Comparison of ENCODE assay signal across 8 cellular contexts in the genomic region with DNA sequence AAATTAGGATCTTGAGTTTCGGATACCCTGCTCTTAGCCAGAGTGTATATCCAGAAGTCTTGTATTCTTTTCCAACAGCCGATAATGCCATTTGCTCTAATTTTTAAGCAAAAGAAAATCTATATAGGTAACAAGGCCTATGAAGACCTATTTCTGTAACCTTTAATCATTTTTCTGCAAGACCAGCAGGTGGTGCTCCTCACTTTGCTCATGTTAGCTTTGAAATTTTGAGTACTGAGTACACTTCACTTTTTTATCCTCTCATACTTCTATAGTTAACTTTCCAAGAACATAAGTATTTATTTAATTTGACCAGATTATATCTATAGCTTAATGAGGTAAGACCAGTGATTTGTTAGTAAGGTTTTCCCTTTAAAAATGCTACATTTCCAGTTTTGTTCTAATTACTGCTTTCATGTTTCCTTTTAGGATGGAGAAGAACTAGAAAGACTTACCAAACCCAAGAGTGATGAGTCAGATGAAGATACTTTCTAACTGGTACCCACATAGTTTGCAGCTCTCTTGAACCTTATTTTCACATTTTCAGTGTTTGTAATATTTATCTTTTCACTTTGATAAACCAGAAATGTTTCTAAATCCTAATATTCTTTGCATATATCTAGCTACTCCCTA.
A peak's percentile ranks its signal among the peaks of the same experiment; 100 is the strongest.
DNase-seq lines count a peak whose midpoint lies in the region; ATAC-seq and TF ChIP-seq lines count a peak whose summit lies in the region.

No MANE protein-coding gene starts in this region.

- H3K27ac Mint-ChIP-seq in stimulated activated effector memory CD8-positive, alpha-beta T cell treated with anti-CD3 and anti-CD28 coated beads, Interleukin-12 subunit alpha, Interleukin-12 subunit beta, amount 100 ng/mL, for 72 hours = no peak overlapping the region

- no peak overlapping the region for H3K4me3 Mint-ChIP-seq in stimulated activated effector memory CD8-positive, alpha-beta T cell treated with anti-CD3 and anti-CD28 coated beads, Interleukin-12 subunit alpha, Interleukin-12 subunit beta, amount 100 ng/mL, for 72 hours

- no peaks in the 10 kb centered on the region for H3K9me3 Mint-ChIP-seq in stimulated activated effector memory CD8-positive, alpha-beta T cell treated with anti-CD3 and anti-CD28 coated beads, Interleukin-12 subunit alpha, Interleukin-12 subunit beta, amount 100 ng/mL, for 72 hours

- H3K36me3 Mint-ChIP-seq in stimulated activated effector memory CD8-positive, alpha-beta T cell treated with anti-CD3 and anti-CD28 coated beads, Interleukin-12 subunit alpha, Interleukin-12 subunit beta, amount 100 ng/mL, for 72 hours = peaks cover 47% of the 10 kb centered on the region

- no peaks in the 10 kb centered on the region for H3K4me1 Mint-ChIP-seq in stimulated activated effector memory CD8-positive, alpha-beta T cell treated with anti-CD3 and anti-CD28 coated beads, Interleukin-12 subunit alpha, Interleukin-12 subunit beta, amount 100 ng/mL, for 72 hours

- ATAC-seq in stimulated activated effector memory CD8-positive, alpha-beta T cell treated with anti-CD3 and anti-CD28 coated beads, Interleukin-12 subunit alpha, Interleukin-12 subunit beta, amount 100 ng/mL, for 72 hours = peak; percentile 58
- ATAC-seq in HG03354 (IDR thresholded peaks at IDR 0.05; ENCODE audit: poor library complexity, severe bottlenecking, unreplicated experiment) = no peak

- in situ Hi-C loops in GM13976 (cut with MboI; ENCODE audit: low sequenced_read_pairs, unreplicated experiment) = no loop called here

- peak; percentile 40 for DNase-seq in CD1c-positive myeloid dendritic cell (ENCODE audit: extremely low spot score)
- DNase-seq in GM13976 (ENCODE audit: low spot score) = no peak
- peak; percentile 66 for DNase-seq in NCI-H2171 treated with DMSO at 0.1 percent for 48 hours (lab: John Stamatoyannopoulos, UW)
- peak; percentile 15 for DNase-seq in activated CD4-positive, alpha-beta T cell treated with anti-CD3 and anti-CD28 coated beads, Interleukin-2, amount 50 U/mL, for 1 hour
- peak; percentile 58 for DNase-seq in glomerular visceral epithelial cell (ENCODE audit: extremely low spot score)
- no peak for DNase-seq in stimulated activated effector memory CD8-positive, alpha-beta T cell treated with anti-CD3 and anti-CD28 coated beads, Interleukin-12 subunit alpha, Interleukin-12 subunit beta, amount 100 ng/mL, for 72 hours (ENCODE audit: low spot score in 2 of 2)
- DNase-seq in AG08396 (ENCODE audit: low spot score) = no peak

- peak; percentile 53 for TF ChIP-seq CTCF in GM13976 (IDR thresholded peaks at IDR 0.05; ENCODE audit: borderline replicate concordance, control extremely low read depth, extremely low read depth, insufficient read depth, missing control alignments)

Comparison
In these comparisons a context has a peak if more than half of its experiments do, and no peak if none do; other contexts are left out.
1. DNase-seq: peak in CD1c-positive myeloid dendritic cell (single experiment), NCI-H2171 treated with DMSO at 0.1 percent for 48 hours (single experiment), activated CD4-positive, alpha-beta T cell treated with anti-CD3 and anti-CD28 coated beads, Interleukin-2, amount 50 U/mL, for 1 hour (single experiment) and glomerular visceral epithelial cell (single experiment); none in GM13976 (single experiment), stimulated activated effector memory CD8-positive, alpha-beta T cell treated with anti-CD3 and anti-CD28 coated beads, Interleukin-12 subunit alpha, Interleukin-12 subunit beta, amount 100 ng/mL, for 72 hours (0 of 2) and AG08396 (single experiment).